In genomic region chr19:17266975-17267788, GRCh38 we compare ENCODE assay signal across 8 cellular contexts. TPM values are rescaled to one million over a fixed set of nuclear protein-coding genes. Genes with fewer than 3 reads are reported as not detected.
DNase-seq lines count a peak whose midpoint lies in the region; ATAC-seq and TF ChIP-seq lines count a peak whose summit lies in the region.

Gene BABAM1 (plus strand): TSS chr19:17267443. CDS start chr19:17268807, 1,364 bp downstream.

- ATAC-seq in GM18502 (IDR thresholded peaks at IDR 0.05; ENCODE audit: poor library complexity, unreplicated experiment) (peak; percentile 90), HG02970 (IDR thresholded peaks at IDR 0.05; ENCODE audit: low FRiP score, unreplicated experiment) (peak; percentile 91), right cardiac atrium (peak; percentile 97)

- H3K36me3 Mint-ChIP-seq in T-helper 2 cell treated with Interferon-gamma antibody and Interleukin-4, amounts not matched to agents 5 μg/mL and 100 μg/mL, for 36 hours (ENCODE audit: low read depth): peaks cover 8% of the 10 kb centered on the region

- intact Hi-C loops in ascending aorta (cut with DNase I) (loop anchor here (1.0 to 10.0 kb wide), 5 partner anchors 21 to 198 kb away; partner anchors contain the start of genes GTPBP3, MRPL34, NXNL1 and USE1), right cardiac atrium (cut with DNase I) (no loop called here), uterus (cut with DNase I; ENCODE audit: low total_unique reads) (no loop called here)

- peak in 1 of 2 donors; percentile 38 for TF ChIP-seq POLR2A in uterus (IDR thresholded peaks at IDR 0.05)

- H3K4me1 Mint-ChIP-seq in T-helper 2 cell treated with Interferon-gamma antibody and Interleukin-4, amounts not matched to agents 5 μg/mL and 100 μg/mL, for 36 hours (ENCODE audit: low read depth): peaks cover 14% of the 10 kb centered on the region

- peak within 1 kb of the TSS; percentile 71 for H3K27ac Mint-ChIP-seq in T-helper 2 cell treated with Interferon-gamma antibody and Interleukin-4, amounts not matched to agents 5 μg/mL and 100 μg/mL, for 36 hours

- H3K9me3 ChIP-seq in ascending aorta (no peaks in the 10 kb centered on the region), right cardiac atrium (ENCODE audit: control insufficient read depth, low read length) (no peaks in the 10 kb centered on the region), uterus (no peaks in the 10 kb centered on the region)

- peaks cover 5 to 6% of the 10 kb centered on the region in 2 donors for H3K4me1 ChIP-seq in ascending aorta
- H3K4me1 ChIP-seq in right cardiac atrium (ENCODE audit: control insufficient read depth, insufficient read depth, low read length): peaks cover 4% of the 10 kb centered on the region
- peaks cover 0 to 6% of the 10 kb centered on the region in 2 donors for H3K4me1 ChIP-seq in uterus

- DNase-seq in NCI-H1930 (lab: John Stamatoyannopoulos, UW) (peak; percentile 83 to 86), ascending aorta (ENCODE audit: low spot score in 2 of 2) (peak; percentile 92 to 99), right cardiac atrium (peak; percentile 94 to 97 (median 95)), pulmonary artery endothelial cell (ENCODE audit: low read depth, low spot score) (peak; percentile 96), uterus (peak; percentile 93 to 98)
- DNase-seq in T-helper 2 cell treated with Interferon-gamma antibody and Interleukin-4, amounts not matched to agents 5 μg/mL and 100 μg/mL, for 36 hours (ENCODE audit: low spot score): peak; percentile 97

- H3K27me3 Mint-ChIP-seq in T-helper 2 cell treated with Interferon-gamma antibody and Interleukin-4, amounts not matched to agents 5 μg/mL and 100 μg/mL, for 36 hours (ENCODE audit: low read depth): peaks cover 2% of the 10 kb centered on the region

- H3K27me3 ChIP-seq in ascending aorta (no peaks in the 10 kb centered on the region), right cardiac atrium (ENCODE audit: control insufficient read depth, insufficient read depth) (no peaks in the 10 kb centered on the region), uterus (no peaks in the 10 kb centered on the region)

- no peaks in the 10 kb centered on the region for H3K9me3 Mint-ChIP-seq in T-helper 2 cell treated with Interferon-gamma antibody and Interleukin-4, amounts not matched to agents 5 μg/mL and 100 μg/mL, for 36 hours

- no peak for TF ChIP-seq CTCF in ascending aorta (IDR thresholded peaks at IDR 0.05)
- no peak for TF ChIP-seq CTCF in uterus (IDR thresholded peaks at IDR 0.05)

- H3K4me3 Mint-ChIP-seq in T-helper 2 cell treated with Interferon-gamma antibody and Interleukin-4, amounts not matched to agents 5 μg/mL and 100 μg/mL, for 36 hours: peak within 1 kb of the TSS; percentile 90

- H3K27ac ChIP-seq in ascending aorta (peak within 1 kb of the TSS; percentile 61 to 83), right cardiac atrium (ENCODE audit: low read length) (peak within 1 kb of the TSS; percentile 65), uterus (peak within 1 kb of the TSS; percentile 68 to 75)

- H3K36me3 ChIP-seq in ascending aorta: peaks cover 20 to 34% of the 10 kb centered on the region in 2 donors
- no peaks in the 10 kb centered on the region for H3K36me3 ChIP-seq in uterus

- peak within 1 kb of the TSS; percentile 79 to 96 for H3K4me3 ChIP-seq in ascending aorta
- H3K4me3 ChIP-seq in right cardiac atrium (ENCODE audit: low read length): peak within 1 kb of the TSS; percentile 93
- peak within 1 kb of the TSS; percentile 62 to 77 for H3K4me3 ChIP-seq in uterus

- under 1% methylated on average over 27 of the region's 27 CpGs for WGBS in right cardiac atrium

RNA-seq across cellular contexts. Expression of gene BABAM1, which starts in this region (rescaled TPM):
- total RNA-seq in ascending aorta: 85.5 TPM
- total RNA-seq in right cardiac atrium: 10 to 100 TPM; 70.0 to 80.6 (median 75.4) TPM
- polyA plus RNA-seq in right cardiac atrium: 80.7 TPM
- 126 and 150 TPM in 2 replicates for total RNA-seq in pulmonary artery endothelial cell
- total RNA-seq in uterus: 100 to 1,000 TPM in 2 of 4 donors, 10 to 100 TPM in 2; 58.1 to 240 (median 97.2) TPM

Comparison
In these comparisons a context has a peak if more than half of its experiments do, and no peak if none do; other contexts are left out.
1. Peak in every context shown above with its lines: DNase-seq, ATAC-seq, H3K4me3 ChIP-seq and H3K27ac ChIP-seq.